ENCODE assay signal across 1 cellular context in the genomic region with DNA sequence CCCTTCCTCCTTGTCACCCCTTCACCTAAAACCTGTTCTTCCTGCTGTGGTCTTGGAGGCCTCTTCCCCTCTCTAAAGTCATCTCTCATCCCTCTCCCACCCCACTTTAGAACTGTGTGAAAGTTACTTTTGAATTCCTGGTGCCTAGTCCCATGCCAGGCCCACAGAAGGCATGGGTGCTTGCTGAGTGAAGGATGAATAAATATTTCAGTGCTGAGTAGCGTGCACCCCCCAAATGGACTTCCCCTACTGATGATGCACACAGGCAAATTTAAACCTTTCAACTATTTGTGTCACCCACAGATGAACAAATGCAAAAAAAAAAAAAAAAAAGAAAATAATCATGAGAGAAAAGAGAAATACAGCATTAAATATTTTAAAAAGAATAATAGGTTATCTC.
TF ChIP-seq lines count a peak whose summit lies in the region.

No MANE protein-coding gene starts in this region.

TF ChIP-seq in A549, 52 proteins besides CTCF, POLR2A, EP300 and RAD21:
- TF ChIP-seq, protein P1, sequence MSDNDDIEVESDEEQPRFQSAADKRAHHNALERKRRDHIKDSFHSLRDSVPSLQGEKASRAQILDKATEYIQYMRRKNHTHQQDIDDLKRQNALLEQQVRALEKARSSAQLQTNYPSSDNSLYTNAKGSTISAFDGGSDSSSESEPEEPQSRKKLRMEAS (IDR thresholded peaks at IDR 0.05) = no peak
- TF ChIP-seq, protein P2, sequence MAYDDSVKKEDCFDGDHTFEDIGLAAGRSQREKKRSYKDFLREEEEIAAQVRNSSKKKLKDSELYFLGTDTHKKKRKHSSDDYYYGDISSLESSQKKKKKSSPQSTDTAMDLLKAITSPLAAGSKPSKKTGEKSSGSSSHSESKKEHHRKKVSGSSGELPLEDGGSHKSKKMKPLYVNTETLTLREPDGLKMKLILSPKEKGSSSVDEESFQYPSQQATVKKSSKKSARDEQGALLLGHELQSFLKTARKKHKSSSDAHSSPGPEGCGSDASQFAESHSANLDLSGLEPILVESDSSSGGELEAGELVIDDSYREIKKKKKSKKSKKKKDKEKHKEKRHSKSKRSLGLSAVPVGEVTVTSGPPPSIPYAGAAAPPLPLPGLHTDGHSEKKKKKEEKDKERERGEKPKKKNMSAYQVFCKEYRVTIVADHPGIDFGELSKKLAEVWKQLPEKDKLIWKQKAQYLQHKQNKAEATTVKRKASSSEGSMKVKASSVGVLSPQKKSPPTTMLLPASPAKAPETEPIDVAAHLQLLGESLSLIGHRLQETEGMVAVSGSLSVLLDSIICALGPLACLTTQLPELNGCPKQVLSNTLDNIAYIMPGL (CRISPR knock-in tag; IDR thresholded peaks at IDR 0.05; ENCODE audit: borderline replicate concordance) = no peak
- no peak for TF ChIP-seq EHF (CRISPR knock-in tag; IDR thresholded peaks at IDR 0.05)
- no peak for TF ChIP-seq MAZ (IDR thresholded peaks at IDR 0.05; ENCODE audit: borderline replicate concordance, low read depth, low read length)
- no peak for TF ChIP-seq ZNF302 (CRISPR knock-in tag; IDR thresholded peaks at IDR 0.05)
- no peak for TF ChIP-seq MAFK (IDR thresholded peaks at IDR 0.05; ENCODE audit: partially characterized antibody)
- TF ChIP-seq, protein P3, sequence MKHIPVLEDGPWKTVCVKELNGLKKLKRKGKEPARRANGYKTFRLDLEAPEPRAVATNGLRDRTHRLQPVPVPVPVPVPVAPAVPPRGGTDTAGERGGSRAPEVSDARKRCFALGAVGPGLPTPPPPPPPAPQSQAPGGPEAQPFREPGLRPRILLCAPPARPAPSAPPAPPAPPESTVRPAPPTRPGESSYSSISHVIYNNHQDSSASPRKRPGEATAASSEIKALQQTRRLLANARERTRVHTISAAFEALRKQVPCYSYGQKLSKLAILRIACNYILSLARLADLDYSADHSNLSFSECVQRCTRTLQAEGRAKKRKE (CRISPR knock-in tag; IDR thresholded peaks at IDR 0.05; ENCODE audit: low read depth) = no peak
- TF ChIP-seq HEYL (CRISPR knock-in tag; IDR thresholded peaks at IDR 0.05) = no peak
